In genomic region chr12:67355428-67356385, GRCh38 we compare ENCODE assay signal across 2 cellular contexts.
TF ChIP-seq lines count a peak whose summit lies in the region.

No MANE protein-coding gene starts in this region.

TF ChIP-seq in IMR-90, 13 proteins besides CTCF, POLR2A, EP300 and RAD21:
- TF ChIP-seq SMC3 (IDR thresholded peaks at IDR 0.05; ENCODE audit: low read depth, low read length) (peak; percentile 80), RFX5 (IDR thresholded peaks at IDR 0.05; ENCODE audit: low read depth, low read length) (peak; percentile 14; the same call in 1 of the 2 replicates), MXI1 (IDR thresholded peaks at IDR 0.05; ENCODE audit: borderline replicate concordance, low read depth, low read length) (no peak)

TF ChIP-seq in HepG2, 621 proteins besides CTCF, POLR2A, EP300 and RAD21:
- TF ChIP-seq ZNF883 (CRISPR knock-in tag; IDR thresholded peaks at IDR 0.05; ENCODE audit: not compliant biosample characterization) (no peak), ZNF362 (CRISPR knock-in tag; IDR thresholded peaks at IDR 0.05; ENCODE audit: borderline replicate concordance) (peak; percentile 86), SMC3 (IDR thresholded peaks at IDR 0.05; ENCODE audit: low read length) (peak; percentile 73), STAG1 (CRISPR knock-in tag; IDR thresholded peaks at IDR 0.05) (peak; percentile 74)
TF ChIP-seq in HepG2: peak in this region for 3.
